13 cellular contexts compared by ENCODE assay signal in genomic region chr9:69204869-69205268, GRCh38. TPM values are rescaled to one million over a fixed set of nuclear protein-coding genes. Genes with fewer than 3 reads are reported as not detected.
A peak's percentile ranks its signal among the peaks of the same experiment; 100 is the strongest.
DNase-seq lines count a peak whose midpoint lies in the region; ATAC-seq and TF ChIP-seq lines count a peak whose summit lies in the region.
"Had no signal": no experiment of that assay in that cellular context is flagged by ENCODE, and none has a peak within 500 bp of the region (broad histone marks: within the 10 kb centered on the region; RNA-seq: fewer than 3 reads in every experiment).

No MANE protein-coding gene starts in this region.

- H3K18ac ChIP-seq in trophoblast cell (ENCODE audit: low read length), result no peak overlapping the region

- no peak overlapping the region for H3K4me3 ChIP-seq in brain microvascular endothelial cell (ENCODE audit: low read depth, low read length)
- H3K4me3 ChIP-seq in left ventricle myocardium inferior, result no peak overlapping the region
- no peak overlapping the region for H3K4me3 ChIP-seq in trophoblast cell (ENCODE audit: low read depth, low read length)

- H3K79me2 ChIP-seq in trophoblast cell (ENCODE audit: control insufficient read depth, insufficient read depth, low read length, poor library complexity), result peaks cover 18% of the 10 kb centered on the region

- no peak for ATAC-seq in HG03025 (IDR thresholded peaks at IDR 0.05; ENCODE audit: low FRiP score, unreplicated experiment)
- no peak for ATAC-seq in effector memory CD8-positive, alpha-beta T cell (replicated peaks)
- ATAC-seq: stimulated activated naive B cell treated with anti-CD40 and anti-IgM and Interleukin-4, amounts not matched to agents 10 μg/mL and 1 μg/mL and 100 μg/mL, for 72 hours had no signal

- H3K36me3 ChIP-seq in brain microvascular endothelial cell (replicated peaks) (no peaks in the 10 kb centered on the region), left ventricle myocardium inferior (no peaks in the 10 kb centered on the region), trophoblast cell (ENCODE audit: control insufficient read depth in 1 of 2, insufficient read depth in 2 of 2, low read length in 2 of 2) (peaks cover 0 to under 1% of the 10 kb centered on the region in 2 experiments)

- H2BK120ac ChIP-seq in trophoblast cell (ENCODE audit: insufficient read depth, low read length, poor library complexity), result no peak overlapping the region

- H4K12ac ChIP-seq in trophoblast cell (ENCODE audit: low read depth, low read length), result no peak overlapping the region

- H3K4me1 ChIP-seq in left ventricle myocardium inferior, result peaks cover 67% of the 10 kb centered on the region
- peaks cover 0 to 13% of the 10 kb centered on the region in 2 experiments for H3K4me1 ChIP-seq in trophoblast cell (ENCODE audit: control insufficient read depth in 1 of 2, insufficient read depth in 2 of 2, low read length in 2 of 2)

- H3K4me1 Mint-ChIP-seq in effector memory CD8-positive, alpha-beta T cell (ENCODE audit: low read depth in 2 of 2), result peaks cover 6 to 10% of the 10 kb centered on the region in 2 donors

- H4K91ac ChIP-seq in trophoblast cell (ENCODE audit: low read depth, low read length), result no peak overlapping the region

- no peak overlapping the region for H3K14ac ChIP-seq in trophoblast cell (ENCODE audit: low read length)

- no peaks in the 10 kb centered on the region for H3K9me3 Mint-ChIP-seq in effector memory CD8-positive, alpha-beta T cell
- H3K9me3 Mint-ChIP-seq: activated CD4-positive, alpha-beta memory T cell treated with anti-CD3 and anti-CD28 coated beads, Interleukin-2, amount 10 ng/mL, durations not matched to agents 7 days and 5 days; CD4-positive, alpha-beta memory T cell; stimulated activated naive B cell treated with anti-CD40 and anti-IgM and Interleukin-4, amounts not matched to agents 10 μg/mL and 1 μg/mL and 100 μg/mL, for 72 hours had no signal

- TF ChIP-seq CTCF in brain microvascular endothelial cell (IDR thresholded peaks at IDR 0.05; ENCODE audit: low read depth, low read length, missing control alignments), result no peak
- TF ChIP-seq CTCF in left ventricle myocardium inferior (IDR thresholded peaks at IDR 0.05; ENCODE audit: borderline replicate concordance), result no peak

- DNase-seq in GM03348 (ENCODE audit: low spot score) (peak; percentile 59), brain microvascular endothelial cell (peak; percentile 29), left ventricle myocardium inferior (peak; percentile 25), trophoblast cell (peak in 1 of 2 donors; percentile 41), retina (no peak), GDM1 (lab: John Stamatoyannopoulos, UW) (no peak)
- DNase-seq in effector memory CD8-positive, alpha-beta T cell, result no peak
- DNase-seq: activated CD4-positive, alpha-beta memory T cell treated with anti-CD3 and anti-CD28 coated beads, Interleukin-2, amount 10 ng/mL, durations not matched to agents 7 days and 5 days; CD4-positive, alpha-beta memory T cell; central memory CD4-positive, alpha-beta T cell; SHP77 treated with DMSO at 0.1 percent for 48 hours; stimulated activated naive B cell treated with anti-CD40 and anti-IgM and Interleukin-4, amounts not matched to agents 10 μg/mL and 1 μg/mL and 100 μg/mL, for 72 hours had no signal

- H3K9ac ChIP-seq in trophoblast cell (ENCODE audit: low read length), result no peak overlapping the region

- H2AFZ ChIP-seq in trophoblast cell (ENCODE audit: insufficient read depth, low read length, poor library complexity), result no peak overlapping the region

- H3K4me2 ChIP-seq in trophoblast cell (ENCODE audit: low read length), result no peak overlapping the region

- no peak overlapping the region for H3K4me3 Mint-ChIP-seq in effector memory CD8-positive, alpha-beta T cell
- H3K4me3 Mint-ChIP-seq: activated CD4-positive, alpha-beta memory T cell treated with anti-CD3 and anti-CD28 coated beads, Interleukin-2, amount 10 ng/mL, durations not matched to agents 7 days and 5 days; CD4-positive, alpha-beta memory T cell; stimulated activated naive B cell treated with anti-CD40 and anti-IgM and Interleukin-4, amounts not matched to agents 10 μg/mL and 1 μg/mL and 100 μg/mL, for 72 hours had no signal

- no peaks in the 10 kb centered on the region for H3K79me1 ChIP-seq in trophoblast cell (ENCODE audit: low read length)

- in situ Hi-C loops in brain microvascular endothelial cell (cut with HindIII; ENCODE audit: low pct_ligation_motif_present, low sequenced_read_pairs), result no loop called here

- H3K36me3 Mint-ChIP-seq in effector memory CD8-positive, alpha-beta T cell (ENCODE audit: insufficient read depth), result no peaks in the 10 kb centered on the region
- H3K36me3 Mint-ChIP-seq: CD4-positive, alpha-beta memory T cell had no signal

- H3K27ac ChIP-seq in brain microvascular endothelial cell (no peak overlapping the region), left ventricle myocardium inferior (replicated peaks) (peak overlapping the region; percentile 51), trophoblast cell (ENCODE audit: low read depth, low read length) (no peak overlapping the region)

- H2BK5ac ChIP-seq in trophoblast cell (ENCODE audit: low read depth, low read length, poor library complexity), result no peak overlapping the region

- H3K27ac Mint-ChIP-seq in effector memory CD8-positive, alpha-beta T cell, result no peak overlapping the region
- H3K27ac Mint-ChIP-seq: activated CD4-positive, alpha-beta memory T cell treated with anti-CD3 and anti-CD28 coated beads, Interleukin-2, amount 10 ng/mL, durations not matched to agents 7 days and 5 days; stimulated activated naive B cell treated with anti-CD40 and anti-IgM and Interleukin-4, amounts not matched to agents 10 μg/mL and 1 μg/mL and 100 μg/mL, for 72 hours had no signal

- intact Hi-C loops in left ventricle myocardium inferior (cut with micrococcal nuclease), result no loop called here

- H3K27me3 ChIP-seq in brain microvascular endothelial cell (replicated peaks) (no peaks in the 10 kb centered on the region), left ventricle myocardium inferior (ENCODE audit: low read depth) (no peaks in the 10 kb centered on the region), trophoblast cell (ENCODE audit: insufficient read depth, low read length) (no peaks in the 10 kb centered on the region)

- H2AK5ac ChIP-seq in trophoblast cell (ENCODE audit: low read length), result no peak overlapping the region

- no CpG with 5 or more reads among the region's 7 CpGs for WGBS in trophoblast cell (ENCODE audit: extremely low coverage, insufficient coverage, insufficient read length)

- no peaks in the 10 kb centered on the region for H3K9me3 ChIP-seq in left ventricle myocardium inferior (replicated peaks)
- H3K9me3 ChIP-seq in trophoblast cell (ENCODE audit: insufficient read depth, low read depth, low read length), result no peaks in the 10 kb centered on the region

- H3K4ac ChIP-seq in trophoblast cell (ENCODE audit: low read depth, low read length), result peak overlapping the region; percentile 53

- no peak overlapping the region for H2BK12ac ChIP-seq in trophoblast cell (ENCODE audit: low read length)

- no peak overlapping the region for H4K8ac ChIP-seq in trophoblast cell (ENCODE audit: low read depth, low read length)

- H3K27me3 Mint-ChIP-seq in effector memory CD8-positive, alpha-beta T cell, result no peaks in the 10 kb centered on the region
- H3K27me3 Mint-ChIP-seq: CD4-positive, alpha-beta memory T cell; stimulated activated naive B cell treated with anti-CD40 and anti-IgM and Interleukin-4, amounts not matched to agents 10 μg/mL and 1 μg/mL and 100 μg/mL, for 72 hours had no signal

- H3K23ac ChIP-seq in trophoblast cell (ENCODE audit: low read length), result no peak overlapping the region

RNA-seq across cellular contexts. Expression of gene TJP2, which starts 30.8 kb away (rescaled TPM):
- total RNA-seq in left ventricle myocardium inferior, result 130 TPM
- 96.7 and 103 TPM in 2 replicates for polyA plus RNA-seq in trophoblast cell (2013)

Comparison
In these comparisons a context has a peak if more than half of its experiments do, and no peak if none do; other contexts are left out.
1. DNase-seq: peak in GM03348 (single experiment), brain microvascular endothelial cell (single experiment) and left ventricle myocardium inferior (single experiment); none in retina (single experiment), effector memory CD8-positive, alpha-beta T cell (0 of 3) and GDM1 (single experiment).